ENCODE assay signal across 10 cellular contexts in genomic region chr10:107914450-107915276, GRCh38.
A peak's percentile ranks its signal among the peaks of the same experiment; 100 is the strongest.
DNase-seq lines count a peak whose midpoint lies in the region; TF ChIP-seq lines count a peak whose summit lies in the region.
"Had no signal": no experiment of that assay in that cellular context is flagged by ENCODE, and none has a peak within 500 bp of the region (broad histone marks: within the 10 kb centered on the region; RNA-seq: fewer than 3 reads in every experiment).

No MANE protein-coding gene starts in this region.

- peak overlapping the region; percentile 72 for H3K4me2 ChIP-seq in parathyroid adenoma (ENCODE audit: low read length)

- intact Hi-C loops in head of caudate nucleus (cut with DNase I), result no loop called here

- no peaks in the 10 kb centered on the region for H3K9me3 ChIP-seq in parathyroid adenoma (ENCODE audit: control insufficient read depth, low read length)
- H3K9me3 ChIP-seq: psoas muscle had no signal

- no peaks in the 10 kb centered on the region for H3K27me3 ChIP-seq in parathyroid adenoma (ENCODE audit: control insufficient read depth, insufficient read depth, low read length)

- DNase-seq in ELF-1 (ENCODE audit: low read depth, low spot score) (peak; percentile 51), RPMI7951 (ENCODE audit: low read depth) (peak; percentile 46), head of caudate nucleus (peak in 38 of 42 donors; percentile 6 to 68 (median 42)), GF-D8 (lab: John Stamatoyannopoulos, UW) (no peak), ureter (ENCODE audit: low spot score) (no peak), cerebellum (ENCODE audit: low spot score) (no peak)
- no peak for DNase-seq in activated effector memory CD4-positive, alpha-beta T cell treated with Interleukin-2 at 50 U/mL for 16 hours
- DNase-seq: NCI-H2029 treated with DMSO at 0.1 percent for 48 hours had no signal

- H3K27ac ChIP-seq in parathyroid adenoma, result no peak overlapping the region
- H3K27ac ChIP-seq: psoas muscle had no signal

- H2AFZ ChIP-seq in parathyroid adenoma, result no peak overlapping the region

- H3K4me3 ChIP-seq in parathyroid adenoma (ENCODE audit: low read depth, low read length), result no peak overlapping the region
- H3K4me3 ChIP-seq: psoas muscle had no signal

- no peak for TF ChIP-seq CTCF in parathyroid adenoma (IDR thresholded peaks at IDR 0.05)

- H3K36me3 ChIP-seq in parathyroid adenoma (ENCODE audit: control insufficient read depth, insufficient read depth, low read length), result no peaks in the 10 kb centered on the region

- no peak overlapping the region for H3K9ac ChIP-seq in parathyroid adenoma

- no peaks in the 10 kb centered on the region for H3K79me2 ChIP-seq in parathyroid adenoma

- no peaks in the 10 kb centered on the region for H3K4me1 ChIP-seq in parathyroid adenoma
- H3K4me1 ChIP-seq: psoas muscle had no signal

Comparison
In these comparisons a context has a peak if more than half of its experiments do, and no peak if none do; other contexts are left out.
1. DNase-seq: peak in ELF-1 (single experiment), RPMI7951 (single experiment) and head of caudate nucleus (38 of 42); none in GF-D8 (single experiment), ureter (single experiment), cerebellum (single experiment) and activated effector memory CD4-positive, alpha-beta T cell treated with Interleukin-2 at 50 U/mL for 16 hours (single experiment).